Comparison of ENCODE assay signal across 1 cellular context in genomic region chr9:70484232-70485130, GRCh38.
TF ChIP-seq lines count a peak whose summit lies in the region.

No MANE protein-coding gene starts in this region.

TF ChIP-seq in H1, 55 proteins besides CTCF, POLR2A, EP300 and RAD21 (continued from another document):
- TF ChIP-seq CTBP2 (IDR thresholded peaks at IDR 0.05; ENCODE audit: borderline replicate concordance, insufficient read depth, insufficient read length, low read length) = no peak
- no peak for TF ChIP-seq TCF12 (IDR thresholded peaks at IDR 0.05; ENCODE audit: low read depth, low read length)
- no peak for TF ChIP-seq SIN3A (conservative IDR thresholded peaks at IDR 0.05 in 1 of 2, IDR thresholded peaks at IDR 0.05 in 1 of 2; ENCODE audit: low read depth in 1 of 2, low read length in 2 of 2)
- no peak for TF ChIP-seq POLR2AphosphoS5 (IDR thresholded peaks at IDR 0.05; ENCODE audit: low read depth, low read length)
- no peak for TF ChIP-seq RNF2 (IDR thresholded peaks at IDR 0.05; ENCODE audit: borderline replicate concordance, low read depth, low read length, missing control alignments, poor library complexity, severe bottlenecking)
- TF ChIP-seq PHF8 (conservative IDR thresholded peaks at IDR 0.05; ENCODE audit: low read depth, low read length) = no peak
- no peak for TF ChIP-seq TAF7 (optimal IDR thresholded peaks at IDR 0.05; ENCODE audit: borderline replicate concordance, low read depth, low read length)
